ENCODE assay signal across 1 cellular context in genomic region chr19:47135156-47135555, GRCh38.
TF ChIP-seq lines count a peak whose summit lies in the region.

No MANE protein-coding gene starts in this region.

TF ChIP-seq in IMR-90, 13 proteins besides CTCF, POLR2A, EP300 and RAD21:
- TF ChIP-seq USF2 (IDR thresholded peaks at IDR 0.05; ENCODE audit: low read depth, low read length) (no peak), MAZ (IDR thresholded peaks at IDR 0.05; ENCODE audit: borderline replicate concordance, low read depth, low read length) (no peak), SMC3 (IDR thresholded peaks at IDR 0.05; ENCODE audit: low read depth, low read length) (no peak), RCOR1 (IDR thresholded peaks at IDR 0.05; ENCODE audit: insufficient replicate concordance, low read length) (no peak), CHD1 (IDR thresholded peaks at IDR 0.05; ENCODE audit: low read depth, low read length) (no peak), CEBPB (IDR thresholded peaks at IDR 0.05; ENCODE audit: low read depth, low read length) (no peak), NFE2L2 (IDR thresholded peaks at IDR 0.05; ENCODE audit: low read depth, low read length) (no peak), MAFK (IDR thresholded peaks at IDR 0.05; ENCODE audit: low read depth, low read length) (no peak), MXI1 (IDR thresholded peaks at IDR 0.05; ENCODE audit: borderline replicate concordance, low read depth, low read length) (no peak), RFX5 (IDR thresholded peaks at IDR 0.05; ENCODE audit: low read depth, low read length) (no peak), ELK1 (IDR thresholded peaks at IDR 0.05; ENCODE audit: borderline replicate concordance, low read depth, low read length) (no peak), BHLHE40 (IDR thresholded peaks at IDR 0.05; ENCODE audit: low read depth, low read length) (no peak), FOS (IDR thresholded peaks at IDR 0.05; ENCODE audit: low read depth, low read length) (no peak)
